ENCODE assay signal across 10 cellular contexts in genomic region chr15:67183443-67184169, GRCh38.
A peak's percentile ranks its signal among the peaks of the same experiment; 100 is the strongest.
DNase-seq lines count a peak whose midpoint lies in the region; ATAC-seq and TF ChIP-seq lines count a peak whose summit lies in the region.
"Had no signal": no experiment of that assay in that cellular context is flagged by ENCODE, and none has a peak within 500 bp of the region (broad histone marks: within the 10 kb centered on the region; RNA-seq: fewer than 3 reads in every experiment).

No MANE protein-coding gene starts in this region.

- no peak for TF ChIP-seq RAD21 in SK-N-SH (IDR thresholded peaks at IDR 0.05; ENCODE audit: low read length)

- peak overlapping the region; percentile 77 for H3K27ac Mint-ChIP-seq in stimulated activated memory B cell treated with anti-CD40 and anti-IgM and Interleukin-4, amounts not matched to agents 10 μg/mL and 1 μg/mL and 100 μg/mL, for 72 hours

- TF ChIP-seq POLR2A in esophagus squamous epithelium (IDR thresholded peaks at IDR 0.05) = no peak

- H3K27ac ChIP-seq in SK-N-SH (ENCODE audit: low read depth in 2 of 2, low read length in 1 of 2) (peak overlapping the region in 1 of 2 experiments; percentile 19; a peak in 1 of 4 replicates), esophagus squamous epithelium (peak overlapping the region in 3 of 4 donors; percentile 53 to 81 (median 71))

- H3K4me3 Mint-ChIP-seq in stimulated activated memory B cell treated with anti-CD40 and anti-IgM and Interleukin-4, amounts not matched to agents 10 μg/mL and 1 μg/mL and 100 μg/mL, for 72 hours = no peak overlapping the region

- TF ChIP-seq EP300 in SK-N-SH (IDR thresholded peaks at IDR 0.05; ENCODE audit: borderline replicate concordance in 1 of 2, low read depth in 1 of 2, low read length in 1 of 2) = no peak

- H3K4me1 ChIP-seq in SK-N-SH (ENCODE audit: control insufficient read depth in 1 of 2, insufficient read depth in 2 of 2, low read depth in 1 of 2, low read length in 1 of 2) = peaks cover 14 to 34% of the 10 kb centered on the region in 2 experiments; a peak in 3 of 4 replicates
- peaks cover 24 to 69% (median 39%) of the 10 kb centered on the region in 3 donors for H3K4me1 ChIP-seq in esophagus squamous epithelium

- CTCF ChIA-PET in SK-N-SH (lab: Yijun Ruan, JAX) = no interaction called here

- H3K36me3 Mint-ChIP-seq in stimulated activated memory B cell treated with anti-CD40 and anti-IgM and Interleukin-4, amounts not matched to agents 10 μg/mL and 1 μg/mL and 100 μg/mL, for 72 hours = peaks cover 63% of the 10 kb centered on the region

- peaks cover 19% of the 10 kb centered on the region for H3K79me2 ChIP-seq in SK-N-SH (ENCODE audit: insufficient read depth)

- peak; percentile 84 for DNase-seq in GM03348 (ENCODE audit: low spot score)
- no peak for DNase-seq in SK-N-SH
- DNase-seq in esophagus squamous epithelium (lab: John Stamatoyannopoulos, UW) = no peak
- DNase-seq in stimulated activated CD4-positive, alpha-beta T cell treated with anti-CD3 and anti-CD28 coated beads, Interleukin-4, amount 100 ng/mL, for 4 hours = no peak
- no peak for DNase-seq in SW 1271 (lab: John Stamatoyannopoulos, UW)
- DNase-seq: DMS79 treated with DMSO at 0.1 percent for 48 hours, Karpas-422 had no signal

- no peaks in the 10 kb centered on the region for H3K9me3 ChIP-seq in SK-N-SH
- H3K9me3 ChIP-seq in esophagus squamous epithelium = no peaks in the 10 kb centered on the region
- H3K9me3 ChIP-seq: adrenal gland had no signal

- no peak overlapping the region for H3K9ac ChIP-seq in SK-N-SH

- H3K4me2 ChIP-seq in SK-N-SH = no peak overlapping the region

- WGBS in SK-N-SH (ENCODE audit: low lambda C conversion rate) = 74% methylated on average over 7 of the region's 7 CpGs
- 75 to 81% methylated on average over 7 of the region's 7 CpGs for WGBS in esophagus squamous epithelium, 2 donors

- no peak for TF ChIP-seq CTCF in SK-N-SH (IDR thresholded peaks at IDR 0.05)
- no peak for TF ChIP-seq CTCF in esophagus squamous epithelium (IDR thresholded peaks at IDR 0.05)

- H2AFZ ChIP-seq in SK-N-SH (ENCODE audit: low read depth) = no peak overlapping the region

- peaks cover 16 to 20% of the 10 kb centered on the region in 2 experiments for H3K36me3 ChIP-seq in SK-N-SH (replicated peaks in 1 of 2; ENCODE audit: control insufficient read depth in 1 of 2, insufficient read depth in 2 of 2, low read length in 1 of 2)
- H3K36me3 ChIP-seq in esophagus squamous epithelium = peaks cover 24 to 96% (median 35%) of the 10 kb centered on the region in 3 donors
- H3K36me3 ChIP-seq: adrenal gland had no signal

- POLR2A ChIA-PET in SK-N-SH (lab: Yijun Ruan, JAX) = no interaction called here

- H3K27me3 Mint-ChIP-seq in stimulated activated memory B cell treated with anti-CD40 and anti-IgM and Interleukin-4, amounts not matched to agents 10 μg/mL and 1 μg/mL and 100 μg/mL, for 72 hours = no peaks in the 10 kb centered on the region

- intact Hi-C loops in esophagus squamous epithelium (cut with DNase I) = no loop called here

- H3K4me3 ChIP-seq in SK-N-SH (ENCODE audit: low read depth in 2 of 2, low read length in 1 of 2) (no peak overlapping the region), esophagus squamous epithelium (no peak overlapping the region)
- H3K4me3 ChIP-seq: adrenal gland had no signal

- peaks cover 14% of the 10 kb centered on the region for H3F3A ChIP-seq in SK-N-SH (replicated peaks; ENCODE audit: insufficient read depth)

- no peaks in the 10 kb centered on the region for H3K9me2 ChIP-seq in SK-N-SH

- no peaks in the 10 kb centered on the region for H3K9me3 Mint-ChIP-seq in stimulated activated memory B cell treated with anti-CD40 and anti-IgM and Interleukin-4, amounts not matched to agents 10 μg/mL and 1 μg/mL and 100 μg/mL, for 72 hours

- no peaks in the 10 kb centered on the region for H3K27me3 ChIP-seq in SK-N-SH (ENCODE audit: insufficient read depth)
- no peaks in the 10 kb centered on the region for H3K27me3 ChIP-seq in esophagus squamous epithelium
- H3K27me3 ChIP-seq: adrenal gland had no signal

- H3K4me1 Mint-ChIP-seq in stimulated activated memory B cell treated with anti-CD40 and anti-IgM and Interleukin-4, amounts not matched to agents 10 μg/mL and 1 μg/mL and 100 μg/mL, for 72 hours = peaks cover 32% of the 10 kb centered on the region

- ATAC-seq in stimulated activated memory B cell treated with anti-CD40 and anti-IgM and Interleukin-4, amounts not matched to agents 10 μg/mL and 1 μg/mL and 100 μg/mL, for 72 hours = no peak
- no peak for ATAC-seq in GM18519 (IDR thresholded peaks at IDR 0.05; ENCODE audit: low FRiP score, unreplicated experiment)

- H4K20me1 ChIP-seq in SK-N-SH (ENCODE audit: insufficient read depth) = no peaks in the 10 kb centered on the region

TF ChIP-seq in SK-N-SH, 30 proteins besides CTCF, POLR2A, EP300 and RAD21:
- TF ChIP-seq FOXJ3 (CRISPR knock-in tag; IDR thresholded peaks at IDR 0.05) (no peak), EZH2phosphoT487 (IDR thresholded peaks at IDR 0.05; ENCODE audit: borderline replicate concordance, low read depth) (no peak), IRF3 (IDR thresholded peaks at IDR 0.05; ENCODE audit: low read depth, low read length) (no peak), SMC3 (IDR thresholded peaks at IDR 0.05; ENCODE audit: low read depth, low read length) (no peak), GABPA (IDR thresholded peaks at IDR 0.05; ENCODE audit: low read depth) (no peak), TEAD4 (IDR thresholded peaks at IDR 0.05; ENCODE audit: borderline replicate concordance, insufficient read depth) (no peak), CHD2 (IDR thresholded peaks at IDR 0.05; ENCODE audit: low read length, partially characterized antibody) (no peak), NRF1 (IDR thresholded peaks at IDR 0.05; ENCODE audit: low read depth, low read length) (no peak), FOSL2 (IDR thresholded peaks at IDR 0.05; ENCODE audit: borderline replicate concordance, low read depth) (no peak), POLR2AphosphoS5 (IDR thresholded peaks at IDR 0.05; ENCODE audit: low read depth, low read length) (peak; percentile 46; the same call in 1 of the 2 replicates), USF1 (IDR thresholded peaks at IDR 0.05; ENCODE audit: borderline replicate concordance, low read depth) (no peak), ELF1 (IDR thresholded peaks at IDR 0.05) (no peak), MAX (IDR thresholded peaks at IDR 0.05; ENCODE audit: low read depth) (no peak), NFIC (IDR thresholded peaks at IDR 0.05; ENCODE audit: borderline replicate concordance) (peak; percentile 14; the same call in 1 of the 2 replicates), RCOR1 (IDR thresholded peaks at IDR 0.05; ENCODE audit: low read length) (no peak), SIN3A (IDR thresholded peaks at IDR 0.05; ENCODE audit: borderline replicate concordance, low read depth, low read length) (no peak), USF2 (IDR thresholded peaks at IDR 0.05; ENCODE audit: borderline replicate concordance, low read depth, low read length) (no peak), RFX5 (IDR thresholded peaks at IDR 0.05; ENCODE audit: low read length) (no peak), MEF2A (IDR thresholded peaks at IDR 0.05; ENCODE audit: borderline replicate concordance, low read depth) (no peak), MXI1 (IDR thresholded peaks at IDR 0.05; ENCODE audit: low read depth, low read length) (no peak), ZBTB33 (IDR thresholded peaks at IDR 0.05; ENCODE audit: borderline replicate concordance, low read depth) (no peak), TCF12 (IDR thresholded peaks at IDR 0.05) (peak; percentile 82), YY1 (IDR thresholded peaks at IDR 0.05; ENCODE audit: low read depth) (no peak)
